In the genomic region with DNA sequence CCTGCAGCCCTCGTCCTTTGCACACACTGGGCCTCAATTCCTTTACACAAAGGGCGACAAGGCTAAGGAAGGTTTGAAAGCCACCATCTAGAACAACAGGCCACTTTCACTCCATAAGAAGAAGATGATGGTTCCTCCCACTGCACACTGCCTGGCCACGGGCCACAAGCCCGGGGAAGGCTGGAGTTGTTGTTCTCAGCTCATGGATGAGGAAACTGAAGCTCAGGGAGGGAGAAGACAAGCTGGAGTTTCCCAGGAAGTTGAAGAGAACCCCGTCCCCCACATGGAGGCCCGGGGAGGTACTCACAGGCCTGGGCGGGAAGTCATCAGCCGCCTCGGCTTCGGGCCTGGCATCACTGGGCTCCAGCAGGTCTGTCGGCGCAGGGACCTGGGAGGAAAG, we compare ENCODE assay signal across 21 cellular contexts. TPM values are rescaled to one million over a fixed set of nuclear protein-coding genes. Genes with fewer than 3 reads are reported as not detected.
DNase-seq lines count a peak whose midpoint lies in the region; ATAC-seq and TF ChIP-seq lines count a peak whose summit lies in the region.
"Had no signal": no experiment of that assay in that cellular context is flagged by ENCODE, and none has a peak within 500 bp of the region (broad histone marks: within the 10 kb centered on the region; RNA-seq: fewer than 3 reads in every experiment).

No MANE protein-coding gene starts in this region.

- H3K27ac ChIP-seq in right lobe of liver (peak overlapping the region; percentile 26 to 66 (median 65)), spleen (peak overlapping the region; percentile 66 to 93 (median 88))

- H3K36me3 ChIP-seq in right lobe of liver (no peaks in the 10 kb centered on the region), spleen (no peaks in the 10 kb centered on the region)
- H3K36me3 ChIP-seq: ascending aorta, pancreas had no signal

- no peaks in the 10 kb centered on the region for H3K9me3 Mint-ChIP-seq in dendritic cell treated with granulocyte-macrophage colony-stimulating factor and Interleukin-4, amounts not matched to agents 40 ng/mL and 50 ng/mL, for 4 days
- no peaks in the 10 kb centered on the region for H3K9me3 Mint-ChIP-seq in osteocyte (ENCODE audit: unreplicated experiment)
- H3K9me3 Mint-ChIP-seq: activated CD4-positive, alpha-beta T cell treated with anti-CD3 and anti-CD28 coated beads, Interleukin-2, amount 10 ng/mL, durations not matched to agents 24 days and 14 days; CD4-positive, alpha-beta T cell had no signal

- H3K9me3 ChIP-seq in right lobe of liver, result no peaks in the 10 kb centered on the region
- no peaks in the 10 kb centered on the region for H3K9me3 ChIP-seq in spleen
- H3K9me3 ChIP-seq: ascending aorta, pancreas had no signal

- peaks cover 53% of the 10 kb centered on the region for H3K4me1 Mint-ChIP-seq in dendritic cell treated with granulocyte-macrophage colony-stimulating factor and Interleukin-4, amounts not matched to agents 40 ng/mL and 50 ng/mL, for 4 days (ENCODE audit: low read depth)
- no peaks in the 10 kb centered on the region for H3K4me1 Mint-ChIP-seq in osteocyte (ENCODE audit: unreplicated experiment)

- no peak for TF ChIP-seq POLR2A in right lobe of liver (IDR thresholded peaks at IDR 0.05)
- TF ChIP-seq POLR2A in spleen (IDR thresholded peaks at IDR 0.05), result no peak

- H3K27me3 ChIP-seq in right lobe of liver, result no peaks in the 10 kb centered on the region
- H3K27me3 ChIP-seq in spleen (replicated peaks in 1 of 7), result no peaks in the 10 kb centered on the region
- H3K27me3 ChIP-seq: ascending aorta, pancreas had no signal

- peak; percentile 44 for DNase-seq in CD1c-positive myeloid dendritic cell (ENCODE audit: extremely low spot score)
- DNase-seq in right lobe of liver, result no peak
- no peak for DNase-seq in spleen
- DNase-seq in DMS53 treated with DMSO at 0.1 percent for 48 hours (lab: John Stamatoyannopoulos, UW; ENCODE audit: unreplicated experiment), result no peak
- DNase-seq in DMS53 (lab: John Stamatoyannopoulos, UW), result no peak
- no peak for DNase-seq in osteocyte (ENCODE audit: extremely low spot score, unreplicated experiment)
- no peak for DNase-seq in activated naive CD4-positive, alpha-beta T cell treated with anti-CD3 and anti-CD28 coated beads, Interleukin-2, amount 50 U/mL, for 16 hours
- DNase-seq: ACHN; activated CD4-positive, alpha-beta T cell treated with anti-CD3 and anti-CD28 coated beads, Interleukin-2, amount 10 ng/mL, durations not matched to agents 24 days and 14 days; activated CD8-positive, alpha-beta memory T cell treated with anti-CD3 and anti-CD28 coated beads, Interleukin-2, amount 50 U/mL, for 48 hours; activated gamma-delta T cell treated with Interleukin-2 at 50 U/mL for 16 hours; CD4-positive, alpha-beta T cell; GOT3; NCI-H1436 treated with DMSO at 0.1 percent for 48 hours; NCI-H774; pancreas; stimulated activated CD4-positive, alpha-beta T cell treated with anti-CD3 and anti-CD28 coated beads, Interleukin-4, amount 100 ng/mL, for 4 hours had no signal

- peak in 1 of 4 donors; percentile 4 for ATAC-seq in right lobe of liver

- no peaks in the 10 kb centered on the region for H3K27me3 Mint-ChIP-seq in dendritic cell treated with granulocyte-macrophage colony-stimulating factor and Interleukin-4, amounts not matched to agents 40 ng/mL and 50 ng/mL, for 4 days
- H3K27me3 Mint-ChIP-seq in osteocyte (ENCODE audit: unreplicated experiment), result no peaks in the 10 kb centered on the region
- H3K27me3 Mint-ChIP-seq: CD4-positive, alpha-beta T cell had no signal

- H3K36me3 Mint-ChIP-seq in dendritic cell treated with granulocyte-macrophage colony-stimulating factor and Interleukin-4, amounts not matched to agents 40 ng/mL and 50 ng/mL, for 4 days (ENCODE audit: low read depth), result no peaks in the 10 kb centered on the region
- no peaks in the 10 kb centered on the region for H3K36me3 Mint-ChIP-seq in osteocyte (ENCODE audit: unreplicated experiment)

- TF ChIP-seq CTCF in right lobe of liver (IDR thresholded peaks at IDR 0.05) (no peak), spleen (IDR thresholded peaks at IDR 0.05 in 8 of 11, conservative IDR thresholded peaks at IDR 0.05 in 3 of 11) (no peak), osteocyte (IDR thresholded peaks at IDR 0.05) (no peak)

- H3K4me3 Mint-ChIP-seq in dendritic cell treated with granulocyte-macrophage colony-stimulating factor and Interleukin-4, amounts not matched to agents 40 ng/mL and 50 ng/mL, for 4 days, result no peak overlapping the region
- no peak overlapping the region for H3K4me3 Mint-ChIP-seq in osteocyte (ENCODE audit: unreplicated experiment)
- H3K4me3 Mint-ChIP-seq: activated CD4-positive, alpha-beta T cell treated with anti-CD3 and anti-CD28 coated beads, Interleukin-2, amount 10 ng/mL, durations not matched to agents 24 days and 14 days; CD4-positive, alpha-beta T cell had no signal

- intact Hi-C loops in dendritic cell treated with granulocyte-macrophage colony-stimulating factor and Interleukin-4, amounts not matched to agents 40 ng/mL and 50 ng/mL, for 4 days (cut with micrococcal nuclease), result no loop called here
- intact Hi-C loops in right lobe of liver (cut with DNase I), result no loop called here
- intact Hi-C loops in spleen (cut with DNase I; ENCODE audit: low total_unique reads), result no loop called here

- WGBS in right lobe of liver (ENCODE audit: insufficient coverage, low coverage, low lambda C conversion rate, missing lambda C conversion rate), result 46% methylated on average over 4 of the region's 12 CpGs
- WGBS in spleen, 5 donors, result 58 to 82% (median 69%) methylated on average over 10 to 12 of the region's 12 CpGs

- H3K4me3 ChIP-seq in right lobe of liver, result no peak overlapping the region
- no peak overlapping the region for H3K4me3 ChIP-seq in spleen
- H3K4me3 ChIP-seq: ascending aorta, pancreas, smooth muscle cell had no signal

- H3K27ac Mint-ChIP-seq in dendritic cell treated with granulocyte-macrophage colony-stimulating factor and Interleukin-4, amounts not matched to agents 40 ng/mL and 50 ng/mL, for 4 days, result peak overlapping the region; percentile 78
- H3K27ac Mint-ChIP-seq in osteocyte (ENCODE audit: unreplicated experiment), result no peak overlapping the region
- H3K27ac Mint-ChIP-seq: activated CD4-positive, alpha-beta T cell treated with anti-CD3 and anti-CD28 coated beads, Interleukin-2, amount 10 ng/mL, durations not matched to agents 24 days and 14 days; CD4-positive, alpha-beta T cell had no signal

- H3K4me1 ChIP-seq in right lobe of liver (no peaks in the 10 kb centered on the region), spleen (peaks cover 0 to 75% (median 28%) of the 10 kb centered on the region in 6 donors)
- H3K4me1 ChIP-seq: ascending aorta, pancreas had no signal

RNA-seq across cellular contexts. Expression of gene DDOST, which starts 24.6 kb away (rescaled TPM):
- 100 to 1,000 TPM in 3 of 6 experiments, 10 to 100 TPM in 3; 53.0 to 132 (median 100) TPM for total RNA-seq in right lobe of liver
- 100 to 1,000 TPM; 121 to 194 (median 163) TPM for total RNA-seq in spleen
- polyA plus RNA-seq in spleen, result 100 to 1,000 TPM; 107 to 139 (median 114) TPM
- total RNA-seq in osteocyte, result 266 and 267 TPM in 2 replicates

RNA-seq across cellular contexts. Expression of gene KIF17, which starts 32.1 kb away (rescaled TPM):
- total RNA-seq in right lobe of liver (1 to 10 TPM; 1.0 to 3.2 (median 1.3) TPM), spleen (10 to 100 TPM; 15.4 to 82.2 (median 57.6) TPM), osteocyte (0.11 TPM in 1 of 2 replicates, not detected in the other)
- polyA plus RNA-seq in spleen, result 10 to 100 TPM in 1 of 3 donors, 1 to 10 TPM in 2; 8.3 to 41.4 (median 8.7) TPM
- total RNA-seq: activated CD4-positive, alpha-beta T cell treated with anti-CD3 and anti-CD28 coated beads, Interleukin-2, amount 10 ng/mL, durations not matched to agents 24 days and 14 days; CD4-positive, alpha-beta T cell; RPMI7951 had no signal

RNA-seq across cellular contexts. Expression of gene SH2D5, which starts 46.8 kb away (rescaled TPM):
- 1 to 10 TPM in 2 of 6 experiments, under 1 TPM in 1, not detected in 3; 0.80 to 1.8 (median 1.4) TPM for total RNA-seq in right lobe of liver
- total RNA-seq in spleen, result under 1 TPM in 2 of 7 donors, not detected in 5; 0.10 to 0.22 TPM
- polyA plus RNA-seq in spleen, result under 1 TPM; 0.02 to 0.05 (median 0.03) TPM
- total RNA-seq in osteocyte, result 0.18 and 0.46 TPM in 2 replicates
- total RNA-seq: ascending aorta had no signal
- polyA plus RNA-seq: smooth muscle cell had no signal

RNA-seq across cellular contexts. Expression of gene PINK1, which starts 52.5 kb away (rescaled TPM):
- total RNA-seq in right lobe of liver (10 to 100 TPM; 67.3 to 94.1 (median 83.0) TPM), spleen (10 to 100 TPM; 34.3 to 73.4 (median 52.9) TPM), osteocyte (54.8 and 55.2 TPM in 2 replicates)
- 10 to 100 TPM; 20.3 to 42.8 (median 23.3) TPM for polyA plus RNA-seq in spleen
